ENCODE assay signal across 15 cellular contexts in the genomic region with DNA sequence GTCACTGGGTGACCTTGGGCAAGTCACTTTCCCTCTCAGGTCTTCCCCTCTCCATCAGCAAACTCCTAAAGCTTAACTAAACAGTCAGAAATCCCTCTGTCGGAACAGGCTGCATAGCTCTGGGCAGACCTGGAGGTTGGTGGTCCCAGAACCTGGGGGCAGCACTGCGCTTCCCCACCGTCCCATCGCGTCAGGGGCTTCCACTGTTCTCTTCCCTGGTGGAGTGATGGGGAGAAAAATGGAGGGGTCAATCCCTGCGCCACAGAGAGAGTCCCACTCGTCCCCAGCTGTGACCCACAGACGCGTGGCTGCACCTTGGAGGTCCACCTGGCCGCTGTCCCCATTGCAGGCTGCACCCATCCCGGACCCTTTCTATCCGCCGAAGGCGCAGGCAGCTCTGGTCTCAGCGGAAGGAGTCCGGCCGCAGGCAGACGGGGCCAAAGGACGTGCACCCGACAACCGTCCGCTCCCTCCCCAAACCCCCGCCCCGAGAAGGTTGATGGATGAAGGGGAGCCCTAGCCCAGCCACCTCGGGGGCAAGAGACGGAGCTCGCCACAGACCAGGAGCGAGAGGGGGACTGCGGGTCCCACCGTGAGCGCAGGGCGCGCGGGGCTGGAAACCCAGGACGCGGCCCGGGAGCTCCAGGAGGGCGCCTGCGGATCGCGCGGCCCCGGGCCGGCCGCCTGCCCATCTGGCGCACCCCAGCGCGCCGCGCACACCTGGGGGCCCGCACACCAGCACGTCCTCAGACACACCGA. TPM values are rescaled to one million over a fixed set of nuclear protein-coding genes. Genes with fewer than 3 reads are reported as not detected.
DNase-seq lines count a peak whose midpoint lies in the region; TF ChIP-seq lines count a peak whose summit lies in the region.
"Had no signal": no experiment of that assay in that cellular context is flagged by ENCODE, and none has a peak within 500 bp of the region (broad histone marks: within the 10 kb centered on the region; RNA-seq: fewer than 3 reads in every experiment).

No MANE protein-coding gene starts in this region.

- H3K4me3 Mint-ChIP-seq in activated CD4-positive, alpha-beta memory T cell treated with anti-CD3 and anti-CD28 coated beads for 36 hours = no peak overlapping the region
- no peak overlapping the region for H3K4me3 Mint-ChIP-seq in activated CD4-positive, alpha-beta memory T cell treated with anti-CD3 and anti-CD28 coated beads, Interleukin-2, amount 10 ng/mL, durations not matched to agents 7 days and 5 days
- peak overlapping the region in 1 of 2 donors; percentile 78 for H3K4me3 Mint-ChIP-seq in CD14-positive monocyte

- H3K27me3 Mint-ChIP-seq in activated CD4-positive, alpha-beta memory T cell treated with anti-CD3 and anti-CD28 coated beads for 36 hours = peaks cover 58% of the 10 kb centered on the region
- peaks cover 65% of the 10 kb centered on the region for H3K27me3 Mint-ChIP-seq in activated CD4-positive, alpha-beta memory T cell treated with anti-CD3 and anti-CD28 coated beads, Interleukin-2, amount 10 ng/mL, durations not matched to agents 7 days and 5 days
- H3K27me3 Mint-ChIP-seq in CD14-positive monocyte (ENCODE audit: low read depth in 3 of 3) = peaks cover 54 to 78% (median 60%) of the 10 kb centered on the region in 3 donors

- peak overlapping the region; percentile 14; the same call in 1 of the 2 replicates for H3K4me3 ChIP-seq in WERI-Rb-1 (ENCODE audit: low read depth, low read length)

- CTCF ChIA-PET in activated CD4-positive, alpha-beta memory T cell treated with anti-CD3 and anti-CD28 coated beads for 36 hours (lab: Charles Lee) = interaction anchor here (0.9 to 1.4 kb wide), 2 partner anchors 10 to 54 kb away, joined by 3 read pairs; no protein-coding TSS in a partner anchor
- CTCF ChIA-PET in activated CD4-positive, alpha-beta memory T cell treated with anti-CD3 and anti-CD28 coated beads, Interleukin-2, amount 10 ng/mL, durations not matched to agents 7 days and 5 days (lab: Charles Lee) = no interaction called here

- H3K36me3 Mint-ChIP-seq in activated CD4-positive, alpha-beta memory T cell treated with anti-CD3 and anti-CD28 coated beads for 36 hours = no peaks in the 10 kb centered on the region
- H3K36me3 Mint-ChIP-seq in activated CD4-positive, alpha-beta memory T cell treated with anti-CD3 and anti-CD28 coated beads, Interleukin-2, amount 10 ng/mL, durations not matched to agents 7 days and 5 days (ENCODE audit: low read depth) = no peaks in the 10 kb centered on the region
- no peaks in the 10 kb centered on the region for H3K36me3 Mint-ChIP-seq in CD14-positive monocyte

- intact Hi-C loops in activated CD4-positive, alpha-beta memory T cell treated with anti-CD3 and anti-CD28 coated beads for 36 hours (cut with micrococcal nuclease) = no loop called here
- intact Hi-C loops in CD14-positive monocyte (cut with micrococcal nuclease) = no loop called here

- H3K36me3 ChIP-seq in WERI-Rb-1 = no peaks in the 10 kb centered on the region
- H3K36me3 ChIP-seq: left ventricle myocardium inferior had no signal

- H3K27ac ChIP-seq in WERI-Rb-1 = no peak overlapping the region
- H3K27ac ChIP-seq: left ventricle myocardium inferior had no signal

- DNase-seq in activated CD4-positive, alpha-beta memory T cell treated with anti-CD3 and anti-CD28 coated beads for 36 hours = peak; percentile 6
- no peak for DNase-seq in activated CD4-positive, alpha-beta memory T cell treated with anti-CD3 and anti-CD28 coated beads, Interleukin-2, amount 10 ng/mL, durations not matched to agents 7 days and 5 days
- DNase-seq in WERI-Rb-1 = no peak
- peak; percentile 42 for DNase-seq in iPS-NIHi7 (ENCODE audit: extremely low spot score)
- DNase-seq in stimulated activated CD8-positive, alpha-beta memory T cell treated with anti-CD3 and anti-CD28 coated beads, Interleukin-4, amount 100 ng/mL, for 48 hours = peak; percentile 22
- DNase-seq in CD14-positive monocyte (ENCODE audit: low spot score) = no peak
- no peak for DNase-seq in activated T-cell treated with anti-CD3 and anti-CD28 coated beads for 4 hours
- DNase-seq in T1000 (lab: John Stamatoyannopoulos, UW) = no peak
- DNase-seq: activated T-cell treated with anti-CD3 and anti-CD28 coated beads, Interleukin-2, amount 50 U/mL, for 48 hours; effector CD4-positive, alpha-beta T cell; left ventricle myocardium inferior; NCI-H510A; stimulated activated CD4-positive, alpha-beta T cell treated with anti-CD3 and anti-CD28 coated beads, Interleukin-15, amount 100 ng/mL, for 24 hours had no signal

- no peaks in the 10 kb centered on the region for H3K9me3 Mint-ChIP-seq in activated CD4-positive, alpha-beta memory T cell treated with anti-CD3 and anti-CD28 coated beads for 36 hours
- no peaks in the 10 kb centered on the region for H3K9me3 Mint-ChIP-seq in activated CD4-positive, alpha-beta memory T cell treated with anti-CD3 and anti-CD28 coated beads, Interleukin-2, amount 10 ng/mL, durations not matched to agents 7 days and 5 days
- peaks cover 0 to 10% (median 0%) of the 10 kb centered on the region in 7 donors for H3K9me3 Mint-ChIP-seq in CD14-positive monocyte

- TF ChIP-seq CTCF in WERI-Rb-1 (IDR thresholded peaks at IDR 0.05; ENCODE audit: low read depth, low read length) = no peak
- TF ChIP-seq CTCF in CD14-positive monocyte (IDR thresholded peaks at IDR 0.05) = no peak

- H3K4me1 Mint-ChIP-seq in activated CD4-positive, alpha-beta memory T cell treated with anti-CD3 and anti-CD28 coated beads for 36 hours (ENCODE audit: low read depth) = peaks cover 13% of the 10 kb centered on the region
- peaks cover 7% of the 10 kb centered on the region for H3K4me1 Mint-ChIP-seq in activated CD4-positive, alpha-beta memory T cell treated with anti-CD3 and anti-CD28 coated beads, Interleukin-2, amount 10 ng/mL, durations not matched to agents 7 days and 5 days
- H3K4me1 Mint-ChIP-seq in CD14-positive monocyte = no peaks in the 10 kb centered on the region

- peaks cover 41% of the 10 kb centered on the region for H3K27me3 ChIP-seq in WERI-Rb-1 (ENCODE audit: insufficient read depth, low read depth, severe bottlenecking)

- H3K9me3 ChIP-seq in WERI-Rb-1 (ENCODE audit: severe bottlenecking) = no peaks in the 10 kb centered on the region
- H3K9me3 ChIP-seq: left ventricle myocardium inferior had no signal

- POLR2A ChIA-PET in activated CD4-positive, alpha-beta memory T cell treated with anti-CD3 and anti-CD28 coated beads for 36 hours (lab: Charles Lee) = no interaction called here
- POLR2A ChIA-PET in activated CD4-positive, alpha-beta memory T cell treated with anti-CD3 and anti-CD28 coated beads, Interleukin-2, amount 10 ng/mL, durations not matched to agents 7 days and 5 days (lab: Charles Lee) = interaction anchor here (1.9 kb wide), 1 partner anchor 76 kb away, joined by 4 read pairs; a partner anchor contains a TSS

- H3K27ac Mint-ChIP-seq in activated CD4-positive, alpha-beta memory T cell treated with anti-CD3 and anti-CD28 coated beads for 36 hours = no peak overlapping the region
- no peak overlapping the region for H3K27ac Mint-ChIP-seq in activated CD4-positive, alpha-beta memory T cell treated with anti-CD3 and anti-CD28 coated beads, Interleukin-2, amount 10 ng/mL, durations not matched to agents 7 days and 5 days
- no peak overlapping the region for H3K27ac Mint-ChIP-seq in CD14-positive monocyte

RNA-seq across cellular contexts. Expression of a gene that starts 0.6 kb away (rescaled TPM):
- total RNA-seq in activated CD4-positive, alpha-beta memory T cell treated with anti-CD3 and anti-CD28 coated beads for 36 hours = not detected
- not detected for total RNA-seq in activated CD4-positive, alpha-beta memory T cell treated with anti-CD3 and anti-CD28 coated beads, Interleukin-2, amount 10 ng/mL, durations not matched to agents 7 days and 5 days
- not detected for polyA plus RNA-seq in CD14-positive monocyte
- total RNA-seq: aorta, left ventricle myocardium inferior, Right ventricle myocardium inferior had no signal
- polyA plus RNA-seq: aorta had no signal

RNA-seq across cellular contexts. Expression of a gene that starts 58.5 kb away (rescaled TPM):
- total RNA-seq in activated CD4-positive, alpha-beta memory T cell treated with anti-CD3 and anti-CD28 coated beads for 36 hours = under 1 TPM; 0.07 to 0.12 TPM
- total RNA-seq in activated CD4-positive, alpha-beta memory T cell treated with anti-CD3 and anti-CD28 coated beads, Interleukin-2, amount 10 ng/mL, durations not matched to agents 7 days and 5 days = 1 to 10 TPM; 1.5 to 2.0 TPM
- polyA plus RNA-seq in CD14-positive monocyte = not detected

Comparison
In these comparisons a context has a peak if more than half of its experiments do, and no peak if none do; other contexts are left out.
1. DNase-seq: peak in activated CD4-positive, alpha-beta memory T cell treated with anti-CD3 and anti-CD28 coated beads for 36 hours (single experiment), iPS-NIHi7 (single experiment) and stimulated activated CD8-positive, alpha-beta memory T cell treated with anti-CD3 and anti-CD28 coated beads, Interleukin-4, amount 100 ng/mL, for 48 hours (single experiment); none in activated CD4-positive, alpha-beta memory T cell treated with anti-CD3 and anti-CD28 coated beads, Interleukin-2, amount 10 ng/mL, durations not matched to agents 7 days and 5 days (single experiment), WERI-Rb-1 (single experiment), CD14-positive monocyte (single experiment), activated T-cell treated with anti-CD3 and anti-CD28 coated beads for 4 hours (single experiment) and T1000 (single experiment).